In genomic region chr13:110915057-110915873, GRCh38 we compare ENCODE assay signal across 8 cellular contexts. TPM values are rescaled to one million over a fixed set of nuclear protein-coding genes. Genes with fewer than 3 reads are reported as not detected.
A peak's percentile ranks its signal among the peaks of the same experiment; 100 is the strongest.
DNase-seq lines count a peak whose midpoint lies in the region; ATAC-seq, FAIRE-seq and TF ChIP-seq lines count a peak whose summit lies in the region.

TSS of gene ANKRD10 (minus strand) at chr13:110915069. CDS start at chr13:110914934, 135 bp downstream.

- peak within 1 kb of the TSS; percentile 70 for H3K4me2 ChIP-seq in mesenchymal stem cell (ENCODE audit: low read length, poor library complexity, severe bottlenecking)

- peak within 1 kb of the TSS; percentile 90 for H2AK5ac ChIP-seq in mesenchymal stem cell (ENCODE audit: low read length, severe bottlenecking)

- peak within 1 kb of the TSS; percentile 98 to 100 for H3K4ac ChIP-seq in mesenchymal stem cell (ENCODE audit: low read depth in 1 of 2, low read length in 2 of 2)

- peaks cover 7% of the 10 kb centered on the region for H3K4me1 Mint-ChIP-seq in Caco-2 (ENCODE audit: low read depth, unreplicated experiment)
- H3K4me1 Mint-ChIP-seq in effector memory CD8-positive, alpha-beta T cell (ENCODE audit: low read depth in 2 of 2): peaks cover 28 to 37% of the 10 kb centered on the region in 2 donors

- H4K91ac ChIP-seq in mesenchymal stem cell (ENCODE audit: low read length): peak within 1 kb of the TSS; percentile 97

- no peak for FAIRE-seq in HTR-8/SVneo (lab: Jason Lieb, UNC)

- H3K4me1 ChIP-seq in Caco-2: peaks cover 23% of the 10 kb centered on the region; the same call in 1 of the 2 replicates
- H3K4me1 ChIP-seq in mesenchymal stem cell (ENCODE audit: control insufficient read depth, insufficient read depth, low read depth, low read length): peaks cover 9% of the 10 kb centered on the region

- H3K27me3 ChIP-seq in Caco-2 (replicated peaks; ENCODE audit: control insufficient read depth, insufficient read depth, low read length) (no peaks in the 10 kb centered on the region), mesenchymal stem cell (ENCODE audit: control insufficient read depth in 1 of 2, insufficient read depth in 1 of 2, low read length in 2 of 2) (no peaks in the 10 kb centered on the region)

- H3K27ac Mint-ChIP-seq in Caco-2 (ENCODE audit: unreplicated experiment): peak within 1 kb of the TSS; percentile 79
- H3K27ac Mint-ChIP-seq in effector memory CD8-positive, alpha-beta T cell: peak within 1 kb of the TSS; percentile 92 to 93

- intact Hi-C loops in Caco-2 (cut with micrococcal nuclease; ENCODE audit: unreplicated experiment): loop anchor here (1.0 to 10.0 kb wide), 6 partner anchors 135 to 600 kb away; no protein-coding TSS in a partner anchor

- POLR2A ChIA-PET in Caco-2 (lab: Charles Lee): interaction anchor here (0.6 to 1.3 kb wide), 6 partner anchors 67 to 378 kb away, joined by 3 to 12 read pairs (median 4); no protein-coding TSS in a partner anchor

- no peaks in the 10 kb centered on the region for H3K27me3 Mint-ChIP-seq in Caco-2 (ENCODE audit: insufficient read depth, unreplicated experiment)
- H3K27me3 Mint-ChIP-seq in effector memory CD8-positive, alpha-beta T cell: peaks cover 0 to 4% of the 10 kb centered on the region in 2 donors

- peak within 1 kb of the TSS; percentile 71 for H3K4me3 Mint-ChIP-seq in Caco-2 (ENCODE audit: unreplicated experiment)
- peak within 1 kb of the TSS; percentile 88 to 90 for H3K4me3 Mint-ChIP-seq in effector memory CD8-positive, alpha-beta T cell

- no peaks in the 10 kb centered on the region for H3K9me3 Mint-ChIP-seq in Caco-2 (ENCODE audit: unreplicated experiment)
- H3K9me3 Mint-ChIP-seq in effector memory CD8-positive, alpha-beta T cell: no peaks in the 10 kb centered on the region

- peak; percentile 78 to 80 for TF ChIP-seq CTCF in Caco-2 (IDR thresholded peaks at IDR 0.05; ENCODE audit: insufficient read depth in 1 of 2, low read depth in 1 of 2, low read length in 1 of 2, severe bottlenecking in 1 of 2, unreplicated experiment in 1 of 2)

- H3K36me3 ChIP-seq in Caco-2 (ENCODE audit: control insufficient read depth, insufficient read depth, low read length) (0 out of 2 replicates have a peak, but pooled peaks cover 2% of the 10 kb centered on the region), mesenchymal stem cell (ENCODE audit: control insufficient read depth in 1 of 2, insufficient read depth in 2 of 2, low read depth in 1 of 2, low read length in 2 of 2) (peaks cover 7 to 8% of the 10 kb centered on the region in 2 experiments)

- peak; percentile 100 for DNase-seq in Caco-2
- DNase-seq in HTR-8/SVneo (ENCODE audit: insufficient read length, low spot score): peak; percentile 90
- DNase-seq in NOMO-1 treated with DMSO at 0.1 percent for 48 hours (lab: John Stamatoyannopoulos, UW; ENCODE audit: unreplicated experiment): peak; percentile 99
- DNase-seq in activated CD8-positive, alpha-beta memory T cell treated with anti-CD3 and anti-CD28 coated beads for 4 hours (ENCODE audit: low read depth in 2 of 2): peak; percentile 83 to 84
- DNase-seq in effector memory CD8-positive, alpha-beta T cell: peak; percentile 86 to 92 (median 88)
- peak; percentile 99 for DNase-seq in mesenchymal stem cell
- DNase-seq in stimulated activated CD8-positive, alpha-beta memory T cell treated with anti-CD3 and anti-CD28 coated beads, Interleukin-12 subunit alpha, Interleukin-12 subunit beta, amount 100 ng/mL, for 4 hours (ENCODE audit: low read depth): peak; percentile 89

- peak within 1 kb of the TSS; percentile 97 to 100 for H3K14ac ChIP-seq in mesenchymal stem cell (ENCODE audit: low read length in 2 of 2)

- CTCF ChIA-PET in Caco-2 (lab: Charles Lee): interaction anchor here (0.6 to 1.3 kb wide), 12 partner anchors 9 to 459 kb away, joined by 3 to 10 read pairs (median 4); partner anchors contain the start of gene NAXD

- H2BK120ac ChIP-seq in mesenchymal stem cell (ENCODE audit: low read depth, low read length): peak within 1 kb of the TSS; percentile 99

- H2BK15ac ChIP-seq in mesenchymal stem cell (ENCODE audit: low read depth, poor library complexity, severe bottlenecking): peak within 1 kb of the TSS; percentile 99

- peak within 1 kb of the TSS; percentile 98 for H4K8ac ChIP-seq in mesenchymal stem cell (ENCODE audit: low read length)

- H2BK12ac ChIP-seq in mesenchymal stem cell (ENCODE audit: low read length in 2 of 2): peak within 1 kb of the TSS; percentile 75 to 98

- H3K9ac ChIP-seq in mesenchymal stem cell (ENCODE audit: low read length): peak within 1 kb of the TSS; percentile 100

- peak within 1 kb of the TSS; percentile 99 to 100 for H3K23ac ChIP-seq in mesenchymal stem cell (ENCODE audit: low read length in 2 of 2)

- under 1% methylated on average over 70 of the region's 81 CpGs for whole genome bisulfite sequencing in mesenchymal stem cell

- peak within 1 kb of the TSS; percentile 95 for H3K4me3 ChIP-seq in Caco-2 (ENCODE audit: low read depth, low read length)
- peak within 1 kb of the TSS; percentile 93 to 100 for H3K4me3 ChIP-seq in mesenchymal stem cell (ENCODE audit: insufficient read depth in 1 of 2, low read depth in 1 of 2, low read length in 2 of 2)

- H3K9me3 ChIP-seq in Caco-2 (no peaks in the 10 kb centered on the region), mesenchymal stem cell (ENCODE audit: control insufficient read depth, low read length) (no peaks in the 10 kb centered on the region)

- H3K18ac ChIP-seq in mesenchymal stem cell (ENCODE audit: low read depth in 1 of 2, low read length in 2 of 2): peak within 1 kb of the TSS; percentile 100

- H2BK5ac ChIP-seq in mesenchymal stem cell (ENCODE audit: low read depth, low read length, poor library complexity, severe bottlenecking): peak within 1 kb of the TSS; percentile 100

- H2AFZ ChIP-seq in mesenchymal stem cell (ENCODE audit: low read depth, low read length): peak within 1 kb of the TSS; percentile 99

- H3K79me1 ChIP-seq in mesenchymal stem cell (replicated peaks; ENCODE audit: low read length, poor library complexity, severe bottlenecking): peaks cover 4% of the 10 kb centered on the region

- peak; percentile 69 for ATAC-seq in GM21367 (IDR thresholded peaks at IDR 0.05; ENCODE audit: unreplicated experiment)
- ATAC-seq in effector memory CD8-positive, alpha-beta T cell (replicated peaks): peak; percentile 70

- no TSS peak for BruUV-seq in Caco-2 (replicated peaks; lab: Mats Ljungman, UMichigan)

- peaks cover 34% of the 10 kb centered on the region for H3K36me3 Mint-ChIP-seq in Caco-2 (ENCODE audit: insufficient read depth, unreplicated experiment)
- peaks cover 9% of the 10 kb centered on the region for H3K36me3 Mint-ChIP-seq in effector memory CD8-positive, alpha-beta T cell (ENCODE audit: insufficient read depth)

- peak within 1 kb of the TSS; percentile 96 for H3K27ac ChIP-seq in mesenchymal stem cell (ENCODE audit: low read length, poor library complexity, severe bottlenecking)

RNA-seq across cellular contexts. Expression of gene ANKRD10, which starts in this region (rescaled TPM):
- 123 and 132 TPM in 2 replicates for total RNA-seq in Caco-2 (2022)
- polyA plus RNA-seq in mesenchymal stem cell (2013, experiment 1 of 2): 34.0 TPM
- 33.7 TPM for polyA plus RNA-seq in mesenchymal stem cell (2013, experiment 2 of 2)

Comparison
In these comparisons a context has a peak if more than half of its experiments do, and no peak if none do; other contexts are left out.
1. Peak in every context shown above with its lines: DNase-seq, ATAC-seq, H3K4me3 ChIP-seq and H3K27ac ChIP-seq.